ENCODE assay signal across 1 cellular context in the genomic region with DNA sequence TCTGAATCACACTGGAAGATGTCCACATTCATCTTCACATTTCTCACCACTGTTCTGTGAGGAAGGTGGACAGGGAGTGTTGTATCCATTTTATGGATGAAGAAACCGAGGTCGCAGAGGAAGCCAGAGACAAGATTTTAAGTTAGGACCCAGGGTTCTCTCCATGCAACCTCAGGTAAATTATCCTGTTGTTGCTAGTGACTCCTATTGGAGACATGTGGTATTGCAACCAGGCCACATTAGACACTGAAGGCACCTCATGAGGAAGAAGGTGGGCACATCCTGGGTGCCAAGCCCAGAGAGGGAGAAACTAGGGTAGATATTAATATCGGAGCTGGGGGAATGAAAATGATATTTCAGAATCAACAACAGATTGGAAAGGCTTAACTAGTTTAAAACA.
A peak's percentile ranks its signal among the peaks of the same experiment; 100 is the strongest.
TF ChIP-seq lines count a peak whose summit lies in the region.

No MANE protein-coding gene starts in this region.

TF ChIP-seq in K562, 482 proteins besides CTCF, POLR2A, EP300 and RAD21 (continued from another document and continues in another):
- TF ChIP-seq, protein P1, sequence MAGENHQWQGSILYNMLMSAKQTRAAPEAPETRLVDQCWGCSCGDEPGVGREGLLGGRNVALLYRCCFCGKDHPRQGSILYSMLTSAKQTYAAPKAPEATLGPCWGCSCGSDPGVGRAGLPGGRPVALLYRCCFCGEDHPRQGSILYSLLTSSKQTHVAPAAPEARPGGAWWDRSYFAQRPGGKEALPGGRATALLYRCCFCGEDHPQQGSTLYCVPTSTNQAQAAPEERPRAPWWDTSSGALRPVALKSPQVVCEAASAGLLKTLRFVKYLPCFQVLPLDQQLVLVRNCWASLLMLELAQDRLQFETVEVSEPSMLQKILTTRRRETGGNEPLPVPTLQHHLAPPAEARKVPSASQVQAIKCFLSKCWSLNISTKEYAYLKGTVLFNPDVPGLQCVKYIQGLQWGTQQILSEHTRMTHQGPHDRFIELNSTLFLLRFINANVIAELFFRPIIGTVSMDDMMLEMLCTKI (IDR thresholded peaks at IDR 0.05; ENCODE audit: partially characterized antibody): no peak
- TF ChIP-seq KLF16 (IDR thresholded peaks at IDR 0.05) (no peak), MECOM (CRISPR knock-in tag; IDR thresholded peaks at IDR 0.05) (no peak), MEF2A (IDR thresholded peaks at IDR 0.05; ENCODE audit: control insufficient read depth, low read depth, low read length) (no peak), LCOR (CRISPR knock-in tag; IDR thresholded peaks at IDR 0.05) (no peak), NR1H2 (CRISPR knock-in tag; IDR thresholded peaks at IDR 0.05) (no peak), ZBTB8A (IDR thresholded peaks at IDR 0.05; ENCODE audit: partially characterized antibody) (no peak), NCOR1 (IDR thresholded peaks at IDR 0.05) (no peak), ZNF707 (CRISPR knock-in tag; conservative IDR thresholded peaks at IDR 0.05) (no peak), TRIM28 (IDR thresholded peaks at IDR 0.05) (peak; percentile 87), PTRF (tag; IDR thresholded peaks at IDR 0.05) (no peak), MYNN (IDR thresholded peaks at IDR 0.05) (no peak), MYNN (CRISPR knock-in tag; IDR thresholded peaks at IDR 0.05) (no peak), CBX1 (IDR thresholded peaks at IDR 0.05; ENCODE audit: low read depth) (peak; percentile 88; the same call in 1 of the 2 replicates), RBM17 (IDR thresholded peaks at IDR 0.05; ENCODE audit: borderline replicate concordance, low read depth, low read length) (no peak), KDM1A (IDR thresholded peaks at IDR 0.05) (peak in 1 of 2 experiments; percentile 19; a peak in 1 of 4 replicates), TBL1XR1 (IDR thresholded peaks at IDR 0.05; ENCODE audit: low read length in 2 of 2) (no peak), JUN (IDR thresholded peaks at IDR 0.05; ENCODE audit: borderline replicate concordance, low read depth, low read length) (no peak), JUN (CRISPR knock-in tag; IDR thresholded peaks at IDR 0.05; ENCODE audit: borderline replicate concordance) (no peak), ZEB2 (IDR thresholded peaks at IDR 0.05) (no peak), ADNP (tag; IDR thresholded peaks at IDR 0.05) (peak; percentile 54; the same call in 1 of the 2 replicates), STAT5A (IDR thresholded peaks at IDR 0.05; ENCODE audit: borderline replicate concordance, low read length) (no peak), L3MBTL2 (IDR thresholded peaks at IDR 0.05) (no peak), BHLHE40 (IDR thresholded peaks at IDR 0.05; ENCODE audit: low read length) (no peak), KLF10 (CRISPR knock-in tag; IDR thresholded peaks at IDR 0.05) (no peak), PHB (CRISPR knock-in tag; IDR thresholded peaks at IDR 0.05) (no peak), ZNF586 (CRISPR knock-in tag; conservative IDR thresholded peaks at IDR 0.05) (no peak), EWSR1 (IDR thresholded peaks at IDR 0.05; ENCODE audit: borderline replicate concordance, low read depth, partially characterized antibody) (no peak), HNRNPL (IDR thresholded peaks at IDR 0.05; ENCODE audit: low read depth, low read length) (no peak), FOXP1 (CRISPR knock-in tag; IDR thresholded peaks at IDR 0.05) (no peak), MAFG (tag; conservative IDR thresholded peaks at IDR 0.05) (no peak), HDAC8 (tag; IDR thresholded peaks at IDR 0.05) (no peak), ZNF583 (CRISPR knock-in tag; IDR thresholded peaks at IDR 0.05) (no peak), ZNF274 (IDR thresholded peaks at IDR 0.05; ENCODE audit: borderline replicate concordance, low read depth, low read length) (no peak), CBX3 (IDR thresholded peaks at IDR 0.05; ENCODE audit: borderline replicate concordance in 1 of 2, low read length in 2 of 2) (peak in 1 of 2 experiments; percentile 96; a peak in 2 of 3 replicates), TOE1 (IDR thresholded peaks at IDR 0.05; ENCODE audit: borderline replicate concordance) (no peak), TOE1 (CRISPR knock-in tag; IDR thresholded peaks at IDR 0.05; ENCODE audit: borderline replicate concordance, low read depth) (no peak), NFIX (CRISPR knock-in tag; IDR thresholded peaks at IDR 0.05; ENCODE audit: low read depth) (no peak), ZNF184 (CRISPR knock-in tag; IDR thresholded peaks at IDR 0.05) (no peak), ZNF551 (CRISPR knock-in tag; IDR thresholded peaks at IDR 0.05) (no peak), PHTF2 (CRISPR knock-in tag; IDR thresholded peaks at IDR 0.05) (no peak), XRCC4 (IDR thresholded peaks at IDR 0.05; ENCODE audit: extremely low read depth, insufficient read depth, insufficient read length) (no peak), SRSF1 (IDR thresholded peaks at IDR 0.05; ENCODE audit: low read depth, low read length) (no peak), TFE3 (CRISPR knock-in tag; IDR thresholded peaks at IDR 0.05) (no peak)
- TF ChIP-seq, protein P2, sequence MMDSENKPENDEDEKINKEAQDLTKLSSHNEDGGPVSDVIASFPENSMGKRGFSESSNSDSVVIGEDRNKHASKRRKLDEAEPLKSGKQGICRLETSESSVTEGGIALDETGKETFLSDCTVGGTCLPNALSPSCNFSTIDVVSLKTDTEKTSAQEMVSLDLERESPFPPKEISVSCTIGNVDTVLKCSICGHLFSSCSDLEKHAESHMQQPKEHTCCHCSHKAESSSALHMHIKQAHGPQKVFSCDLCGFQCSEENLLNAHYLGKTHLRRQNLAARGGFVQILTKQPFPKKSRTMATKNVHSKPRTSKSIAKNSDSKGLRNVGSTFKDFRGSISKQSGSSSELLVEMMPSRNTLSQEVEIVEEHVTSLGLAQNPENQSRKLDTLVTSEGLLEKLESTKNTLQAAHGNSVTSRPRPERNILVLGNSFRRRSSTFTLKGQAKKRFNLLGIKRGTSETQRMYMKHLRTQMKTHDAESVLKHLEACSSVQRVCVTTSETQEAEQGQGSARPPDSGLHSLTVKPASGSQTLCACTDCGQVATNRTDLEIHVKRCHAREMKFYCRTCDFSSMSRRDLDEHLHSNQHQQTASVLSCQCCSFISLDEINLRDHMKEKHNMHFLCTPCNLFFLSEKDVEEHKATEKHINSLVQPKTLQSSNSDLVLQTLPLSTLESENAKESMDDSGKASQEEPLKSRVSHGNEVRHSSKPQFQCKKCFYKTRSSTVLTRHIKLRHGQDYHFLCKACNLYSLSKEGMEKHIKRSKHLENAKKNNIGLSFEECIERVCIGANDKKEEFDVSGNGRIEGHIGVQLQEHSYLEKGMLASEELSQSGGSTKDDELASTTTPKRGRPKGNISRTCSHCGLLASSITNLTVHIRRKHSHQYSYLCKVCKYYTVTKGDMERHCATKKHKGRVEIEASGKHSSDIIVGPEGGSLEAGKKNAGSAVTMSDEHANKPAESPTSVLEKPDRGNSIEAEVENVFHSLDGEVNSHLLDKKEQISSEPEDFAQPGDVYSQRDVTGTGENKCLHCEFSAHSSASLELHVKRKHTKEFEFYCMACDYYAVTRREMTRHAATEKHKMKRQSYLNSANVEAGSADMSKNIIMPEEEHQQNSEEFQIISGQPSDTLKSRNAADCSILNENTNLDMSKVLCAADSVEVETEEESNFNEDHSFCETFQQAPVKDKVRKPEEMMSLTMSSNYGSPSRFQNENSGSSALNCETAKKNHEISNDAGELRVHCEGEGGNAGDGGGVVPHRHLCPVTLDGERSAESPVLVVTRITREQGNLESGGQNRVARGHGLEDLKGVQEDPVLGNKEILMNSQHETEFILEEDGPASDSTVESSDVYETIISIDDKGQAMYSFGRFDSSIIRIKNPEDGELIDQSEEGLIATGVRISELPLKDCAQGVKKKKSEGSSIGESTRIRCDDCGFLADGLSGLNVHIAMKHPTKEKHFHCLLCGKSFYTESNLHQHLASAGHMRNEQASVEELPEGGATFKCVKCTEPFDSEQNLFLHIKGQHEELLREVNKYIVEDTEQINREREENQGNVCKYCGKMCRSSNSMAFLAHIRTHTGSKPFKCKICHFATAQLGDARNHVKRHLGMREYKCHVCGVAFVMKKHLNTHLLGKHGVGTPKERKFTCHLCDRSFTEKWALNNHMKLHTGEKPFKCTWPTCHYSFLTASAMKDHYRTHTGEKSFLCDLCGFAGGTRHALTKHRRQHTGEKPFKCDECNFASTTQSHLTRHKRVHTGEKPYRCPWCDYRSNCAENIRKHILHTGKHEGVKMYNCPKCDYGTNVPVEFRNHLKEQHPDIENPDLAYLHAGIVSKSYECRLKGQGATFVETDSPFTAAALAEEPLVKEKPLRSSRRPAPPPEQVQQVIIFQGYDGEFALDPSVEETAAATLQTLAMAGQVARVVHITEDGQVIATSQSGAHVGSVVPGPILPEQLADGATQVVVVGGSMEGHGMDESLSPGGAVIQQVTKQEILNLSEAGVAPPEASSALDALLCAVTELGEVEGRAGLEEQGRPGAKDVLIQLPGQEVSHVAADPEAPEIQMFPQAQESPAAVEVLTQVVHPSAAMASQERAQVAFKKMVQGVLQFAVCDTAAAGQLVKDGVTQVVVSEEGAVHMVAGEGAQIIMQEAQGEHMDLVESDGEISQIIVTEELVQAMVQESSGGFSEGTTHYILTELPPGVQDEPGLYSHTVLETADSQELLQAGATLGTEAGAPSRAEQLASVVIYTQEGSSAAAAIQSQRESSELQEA (IDR thresholded peaks at IDR 0.05; ENCODE audit: low read depth): no peak
- TF ChIP-seq, protein P3, sequence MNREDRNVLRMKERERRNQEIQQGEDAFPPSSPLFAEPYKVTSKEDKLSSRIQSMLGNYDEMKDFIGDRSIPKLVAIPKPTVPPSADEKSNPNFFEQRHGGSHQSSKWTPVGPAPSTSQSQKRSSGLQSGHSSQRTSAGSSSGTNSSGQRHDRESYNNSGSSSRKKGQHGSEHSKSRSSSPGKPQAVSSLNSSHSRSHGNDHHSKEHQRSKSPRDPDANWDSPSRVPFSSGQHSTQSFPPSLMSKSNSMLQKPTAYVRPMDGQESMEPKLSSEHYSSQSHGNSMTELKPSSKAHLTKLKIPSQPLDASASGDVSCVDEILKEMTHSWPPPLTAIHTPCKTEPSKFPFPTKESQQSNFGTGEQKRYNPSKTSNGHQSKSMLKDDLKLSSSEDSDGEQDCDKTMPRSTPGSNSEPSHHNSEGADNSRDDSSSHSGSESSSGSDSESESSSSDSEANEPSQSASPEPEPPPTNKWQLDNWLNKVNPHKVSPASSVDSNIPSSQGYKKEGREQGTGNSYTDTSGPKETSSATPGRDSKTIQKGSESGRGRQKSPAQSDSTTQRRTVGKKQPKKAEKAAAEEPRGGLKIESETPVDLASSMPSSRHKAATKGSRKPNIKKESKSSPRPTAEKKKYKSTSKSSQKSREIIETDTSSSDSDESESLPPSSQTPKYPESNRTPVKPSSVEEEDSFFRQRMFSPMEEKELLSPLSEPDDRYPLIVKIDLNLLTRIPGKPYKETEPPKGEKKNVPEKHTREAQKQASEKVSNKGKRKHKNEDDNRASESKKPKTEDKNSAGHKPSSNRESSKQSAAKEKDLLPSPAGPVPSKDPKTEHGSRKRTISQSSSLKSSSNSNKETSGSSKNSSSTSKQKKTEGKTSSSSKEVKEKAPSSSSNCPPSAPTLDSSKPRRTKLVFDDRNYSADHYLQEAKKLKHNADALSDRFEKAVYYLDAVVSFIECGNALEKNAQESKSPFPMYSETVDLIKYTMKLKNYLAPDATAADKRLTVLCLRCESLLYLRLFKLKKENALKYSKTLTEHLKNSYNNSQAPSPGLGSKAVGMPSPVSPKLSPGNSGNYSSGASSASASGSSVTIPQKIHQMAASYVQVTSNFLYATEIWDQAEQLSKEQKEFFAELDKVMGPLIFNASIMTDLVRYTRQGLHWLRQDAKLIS (CRISPR knock-in tag; IDR thresholded peaks at IDR 0.05): no peak
- TF ChIP-seq, protein P4, sequence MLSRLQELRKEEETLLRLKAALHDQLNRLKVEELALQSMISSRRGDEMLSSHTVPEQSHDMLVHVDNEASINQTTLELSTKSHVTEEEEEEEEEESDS (CRISPR knock-in tag; IDR thresholded peaks at IDR 0.05): no peak
- TF ChIP-seq, protein P5, sequence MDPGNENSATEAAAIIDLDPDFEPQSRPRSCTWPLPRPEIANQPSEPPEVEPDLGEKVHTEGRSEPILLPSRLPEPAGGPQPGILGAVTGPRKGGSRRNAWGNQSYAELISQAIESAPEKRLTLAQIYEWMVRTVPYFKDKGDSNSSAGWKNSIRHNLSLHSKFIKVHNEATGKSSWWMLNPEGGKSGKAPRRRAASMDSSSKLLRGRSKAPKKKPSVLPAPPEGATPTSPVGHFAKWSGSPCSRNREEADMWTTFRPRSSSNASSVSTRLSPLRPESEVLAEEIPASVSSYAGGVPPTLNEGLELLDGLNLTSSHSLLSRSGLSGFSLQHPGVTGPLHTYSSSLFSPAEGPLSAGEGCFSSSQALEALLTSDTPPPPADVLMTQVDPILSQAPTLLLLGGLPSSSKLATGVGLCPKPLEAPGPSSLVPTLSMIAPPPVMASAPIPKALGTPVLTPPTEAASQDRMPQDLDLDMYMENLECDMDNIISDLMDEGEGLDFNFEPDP (CRISPR knock-in tag; IDR thresholded peaks at IDR 0.05): no peak
- TF ChIP-seq, protein P6, sequence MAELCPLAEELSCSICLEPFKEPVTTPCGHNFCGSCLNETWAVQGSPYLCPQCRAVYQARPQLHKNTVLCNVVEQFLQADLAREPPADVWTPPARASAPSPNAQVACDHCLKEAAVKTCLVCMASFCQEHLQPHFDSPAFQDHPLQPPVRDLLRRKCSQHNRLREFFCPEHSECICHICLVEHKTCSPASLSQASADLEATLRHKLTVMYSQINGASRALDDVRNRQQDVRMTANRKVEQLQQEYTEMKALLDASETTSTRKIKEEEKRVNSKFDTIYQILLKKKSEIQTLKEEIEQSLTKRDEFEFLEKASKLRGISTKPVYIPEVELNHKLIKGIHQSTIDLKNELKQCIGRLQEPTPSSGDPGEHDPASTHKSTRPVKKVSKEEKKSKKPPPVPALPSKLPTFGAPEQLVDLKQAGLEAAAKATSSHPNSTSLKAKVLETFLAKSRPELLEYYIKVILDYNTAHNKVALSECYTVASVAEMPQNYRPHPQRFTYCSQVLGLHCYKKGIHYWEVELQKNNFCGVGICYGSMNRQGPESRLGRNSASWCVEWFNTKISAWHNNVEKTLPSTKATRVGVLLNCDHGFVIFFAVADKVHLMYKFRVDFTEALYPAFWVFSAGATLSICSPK (IDR thresholded peaks at IDR 0.05; ENCODE audit: borderline replicate concordance): no peak
- TF ChIP-seq, protein P7, sequence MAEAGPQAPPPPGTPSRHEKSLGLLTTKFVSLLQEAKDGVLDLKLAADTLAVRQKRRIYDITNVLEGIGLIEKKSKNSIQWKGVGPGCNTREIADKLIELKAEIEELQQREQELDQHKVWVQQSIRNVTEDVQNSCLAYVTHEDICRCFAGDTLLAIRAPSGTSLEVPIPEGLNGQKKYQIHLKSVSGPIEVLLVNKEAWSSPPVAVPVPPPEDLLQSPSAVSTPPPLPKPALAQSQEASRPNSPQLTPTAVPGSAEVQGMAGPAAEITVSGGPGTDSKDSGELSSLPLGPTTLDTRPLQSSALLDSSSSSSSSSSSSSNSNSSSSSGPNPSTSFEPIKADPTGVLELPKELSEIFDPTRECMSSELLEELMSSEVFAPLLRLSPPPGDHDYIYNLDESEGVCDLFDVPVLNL (CRISPR knock-in tag; IDR thresholded peaks at IDR 0.05; ENCODE audit: low read depth): no peak
